23 cellular contexts compared by ENCODE assay signal in genomic region chr16:74949309-74949708, GRCh38. TPM values are rescaled to one million over a fixed set of nuclear protein-coding genes. Genes with fewer than 3 reads are reported as not detected.
DNase-seq lines count a peak whose midpoint lies in the region; ATAC-seq, FAIRE-seq and TF ChIP-seq lines count a peak whose summit lies in the region.
"Had no signal": no experiment of that assay in that cellular context is flagged by ENCODE, and none has a peak within 500 bp of the region (broad histone marks: within the 10 kb centered on the region; RNA-seq: fewer than 3 reads in every experiment).

No MANE protein-coding gene starts in this region.

- H3K4me1 Mint-ChIP-seq in activated T-helper 17 cell treated with anti-CD3 and anti-CD28 coated beads, Interleukin-2, amount 50 U/mL, for 72 hours: peaks cover 4% of the 10 kb centered on the region
- no peaks in the 10 kb centered on the region for H3K4me1 Mint-ChIP-seq in progenitor cell of endocrine pancreas (ENCODE audit: low read depth)
- H3K4me1 Mint-ChIP-seq: CD14-positive monocyte, GM23338 had no signal

- H3K79me2 ChIP-seq in HepG2 (ENCODE audit: insufficient read depth, low read length): no peaks in the 10 kb centered on the region

- BruUV-seq in HepG2 (replicated peaks; lab: Mats Ljungman, UMichigan): no TSS peak

- H3K4me3 Mint-ChIP-seq in activated T-helper 17 cell treated with anti-CD3 and anti-CD28 coated beads, Interleukin-2, amount 50 U/mL, for 72 hours: no peak overlapping the region
- no peak overlapping the region for H3K4me3 Mint-ChIP-seq in progenitor cell of endocrine pancreas (ENCODE audit: low read depth)
- H3K4me3 Mint-ChIP-seq: CD14-positive monocyte; CD4-positive, alpha-beta T cell; CD8-positive, alpha-beta memory T cell; GM23338 had no signal

- H2AFZ ChIP-seq in HepG2 (ENCODE audit: low read length): no peak overlapping the region
- H2AFZ ChIP-seq: GM23338 had no signal

- no peaks in the 10 kb centered on the region for H3K9me3 ChIP-seq in HepG2 (ENCODE audit: low read length)
- no peaks in the 10 kb centered on the region for H3K9me3 ChIP-seq in right lobe of liver
- H3K9me3 ChIP-seq: A549; BE2C; BLaER1 treated with 17β-estradiol and CSF1 and Interleukin-3, amounts not matched to agents 10 nM and 100 nM; HAP-1 had no signal

- TF ChIP-seq RAD21 in HepG2 (CRISPR knock-in tag; IDR thresholded peaks at IDR 0.05): no peak

- no peak overlapping the region for H3K9ac ChIP-seq in HepG2 (ENCODE audit: insufficient read depth, low read depth, low read length)
- H3K9ac ChIP-seq: BLaER1 treated with 17β-estradiol and CSF1 and Interleukin-3, amounts not matched to agents 10 nM and 100 nM had no signal

- H3K27ac Mint-ChIP-seq in activated T-helper 17 cell treated with anti-CD3 and anti-CD28 coated beads, Interleukin-2, amount 50 U/mL, for 72 hours: peak overlapping the region; percentile 37
- peak overlapping the region; percentile 71 for H3K27ac Mint-ChIP-seq in progenitor cell of endocrine pancreas
- H3K27ac Mint-ChIP-seq: CD4-positive, alpha-beta T cell had no signal

- POLR2A ChIA-PET in HepG2 (lab: Yijun Ruan, JAX): no interaction called here

- H3K4me1 ChIP-seq in HepG2 (ENCODE audit: insufficient read depth, low read length): peaks cover 27% of the 10 kb centered on the region
- no peaks in the 10 kb centered on the region for H3K4me1 ChIP-seq in right lobe of liver
- H3K4me1 ChIP-seq: A549, BE2C, HAP-1 had no signal

- H3K36me3 ChIP-seq in HepG2 (replicated peaks in 1 of 2; ENCODE audit: control insufficient read depth in 1 of 2, insufficient read depth in 2 of 2, low read length in 2 of 2): peaks cover 29 to 69% of the 10 kb centered on the region in 2 experiments
- H3K36me3 ChIP-seq in right lobe of liver: peaks cover 0 to 46% (median 18%) of the 10 kb centered on the region in 4 donors

- H3K27ac ChIP-seq in HepG2 (ENCODE audit: extremely low read length, insufficient read depth, low read length) (peak overlapping the region; percentile 3), right lobe of liver (no peak overlapping the region)
- H3K27ac ChIP-seq: A549; BLaER1 treated with 17β-estradiol and CSF1 and Interleukin-3, amounts not matched to agents 10 nM and 100 nM had no signal

- no peak for FAIRE-seq in HepG2 (lab: Jason Lieb, UNC)
- FAIRE-seq: A549, D721Med, GM12878 had no signal

- no peak for ATAC-seq in HepG2
- ATAC-seq in right lobe of liver: no peak
- no peak for ATAC-seq in activated T-helper 17 cell treated with anti-CD3 and anti-CD28 coated beads, Interleukin-2, amount 50 U/mL, for 72 hours (replicated peaks)
- ATAC-seq in GM18868 (IDR thresholded peaks at IDR 0.05; ENCODE audit: unreplicated experiment): no peak
- no peak for ATAC-seq in HG03135 (IDR thresholded peaks at IDR 0.05; ENCODE audit: unreplicated experiment)
- ATAC-seq: A549, GM12878, GM23338 had no signal

- peaks cover 99% of the 10 kb centered on the region for H3K36me3 Mint-ChIP-seq in activated T-helper 17 cell treated with anti-CD3 and anti-CD28 coated beads, Interleukin-2, amount 50 U/mL, for 72 hours (ENCODE audit: low read depth)
- peaks cover 28% of the 10 kb centered on the region for H3K36me3 Mint-ChIP-seq in progenitor cell of endocrine pancreas (ENCODE audit: insufficient read depth)

- TF ChIP-seq CTCF in HepG2 (CRISPR knock-in tag; IDR thresholded peaks at IDR 0.05) (no peak), right lobe of liver (IDR thresholded peaks at IDR 0.05) (no peak), progenitor cell of endocrine pancreas (IDR thresholded peaks at IDR 0.05; ENCODE audit: unreplicated experiment) (no peak)

- no peaks in the 10 kb centered on the region for H4K20me1 ChIP-seq in HepG2 (ENCODE audit: insufficient read depth, low read length)

- CTCF ChIA-PET in HepG2 (lab: Yijun Ruan, JAX; ENCODE audit: low intra/inter-chr PET ratio, low total read pairs): no interaction called here

- no peak overlapping the region for H3K4me2 ChIP-seq in HepG2 (ENCODE audit: low read depth, low read length)
- H3K4me2 ChIP-seq: A549; BLaER1 treated with 17β-estradiol and CSF1 and Interleukin-3, amounts not matched to agents 10 nM and 100 nM; GM23338 had no signal

- H3K27me3 ChIP-seq in HepG2 (ENCODE audit: control insufficient read depth in 1 of 2, insufficient read depth in 2 of 2, low read length in 2 of 2): no peaks in the 10 kb centered on the region
- H3K27me3 ChIP-seq in right lobe of liver: no peaks in the 10 kb centered on the region
- H3K27me3 ChIP-seq: BE2C; BLaER1 treated with 17β-estradiol and CSF1 and Interleukin-3, amounts not matched to agents 10 nM and 100 nM had no signal

- TF ChIP-seq POLR2A in HepG2 (IDR thresholded peaks at IDR 0.05; ENCODE audit: insufficient read depth in 1 of 2, low read depth in 2 of 2, low read length in 2 of 2) (no peak), right lobe of liver (IDR thresholded peaks at IDR 0.05) (no peak)

- DNase-seq in HepG2 (ENCODE audit: low spot score) (no peak), right lobe of liver (no peak), progenitor cell of endocrine pancreas (ENCODE audit: low spot score, unreplicated experiment) (no peak)
- DNase-seq: 8988T; ACHN; AML-193; BE2C; CD4-positive, alpha-beta T cell; CD8-positive, alpha-beta memory T cell; DMS 273 treated with DMSO at 0.1 percent for 48 hours; DMS79; EL; GDM1 had no signal

- no peaks in the 10 kb centered on the region for H3K27me3 Mint-ChIP-seq in activated T-helper 17 cell treated with anti-CD3 and anti-CD28 coated beads, Interleukin-2, amount 50 U/mL, for 72 hours
- H3K27me3 Mint-ChIP-seq in progenitor cell of endocrine pancreas: no peaks in the 10 kb centered on the region
- H3K27me3 Mint-ChIP-seq: CD4-positive, alpha-beta T cell had no signal

- no peak for TF ChIP-seq EP300 in HepG2 (IDR thresholded peaks at IDR 0.05; ENCODE audit: low read depth in 2 of 2, low read length in 2 of 2)
- no peak for TF ChIP-seq EP300 in HepG2 (CRISPR knock-in tag; IDR thresholded peaks at IDR 0.05; ENCODE audit: borderline replicate concordance)

- 98% methylated on average over 3 of the region's 3 CpGs for WGBS in HepG2 (ENCODE audit: low lambda C conversion rate)
- WGBS in right lobe of liver (ENCODE audit: insufficient coverage, low coverage, low lambda C conversion rate, missing lambda C conversion rate): 100% methylated on average over 3 of the region's 3 CpGs

- in situ Hi-C loops in HepG2 (cut with HindIII; ENCODE audit: extremely low pct_ligation_motif_present, low pct_unique_long_range_greater_than_20kb): no loop called here

- intact Hi-C loops in HepG2 (cut with micrococcal nuclease; ENCODE audit: unreplicated experiment): no loop called here
- intact Hi-C loops in right lobe of liver (cut with DNase I): no loop called here

- no peak overlapping the region for H3K4me3 ChIP-seq in HepG2 (replicated peaks in 1 of 3; ENCODE audit: insufficient read depth in 1 of 3, low read depth in 2 of 3, low read length in 3 of 3)
- H3K4me3 ChIP-seq in right lobe of liver: no peak overlapping the region
- H3K4me3 ChIP-seq: A549; BLaER1 treated with 17β-estradiol and CSF1 and Interleukin-3, amounts not matched to agents 10 nM and 100 nM; GM12878; GM23338; HAP-1 had no signal

- H3K9me3 Mint-ChIP-seq in activated T-helper 17 cell treated with anti-CD3 and anti-CD28 coated beads, Interleukin-2, amount 50 U/mL, for 72 hours: no peaks in the 10 kb centered on the region
- no peaks in the 10 kb centered on the region for H3K9me3 Mint-ChIP-seq in progenitor cell of endocrine pancreas (ENCODE audit: low read depth)
- H3K9me3 Mint-ChIP-seq: CD4-positive, alpha-beta T cell; CD8-positive, alpha-beta memory T cell; GM23338 had no signal

RNA-seq across cellular contexts. Expression of gene WDR59, which starts 35.6 kb away (rescaled TPM):
- total RNA-seq in HepG2 (2016; rRNA removed; fragmentation: Illumina TruSeq; extraction: Trizol): 59.6 and 65.2 TPM in 2 replicates
- total RNA-seq in HepG2 (2016; cell fraction: cytosol; rRNA removed; fragmentation: Illumina TruSeq; extraction: Trizol; ENCODE audit: low read depth): 39.7 and 43.0 TPM in 2 replicates
- total RNA-seq in HepG2 (2016; cell fraction: insoluble cytoplasmic fraction; rRNA removed; fragmentation: Illumina TruSeq; extraction: Trizol): 53.3 and 75.1 TPM in 2 replicates
- total RNA-seq in HepG2 (2016; cell fraction: membrane; rRNA removed; fragmentation: Illumina TruSeq; extraction: Trizol): 30.0 and 33.1 TPM in 2 replicates
- 99.3 and 116 TPM in 2 replicates for total RNA-seq in HepG2 (2016; cell fraction: nucleus; rRNA removed; fragmentation: Illumina TruSeq; extraction: Trizol)
- polyA plus RNA-seq in HepG2 (2011; rRNA removed): 305 and 306 TPM in 2 replicates
- 138 and 145 TPM in 2 replicates for polyA plus RNA-seq in HepG2 (2011; cell fraction: cytosol; rRNA removed)
- 679 and 865 TPM in 2 replicates for polyA plus RNA-seq in HepG2 (2011; cell fraction: nucleus; rRNA removed)
- polyA plus RNA-seq in HepG2 (2012): 137 and 153 TPM in 2 replicates
- 19.6 and 23.0 TPM in 2 replicates for polyA plus RNA-seq in HepG2 (2016; cell fraction: cytosol; fragmentation: Illumina TruSeq; extraction: Trizol; ENCODE audit: low read depth)
- polyA plus RNA-seq in HepG2 (2016; cell fraction: insoluble cytoplasmic fraction; fragmentation: Illumina TruSeq; extraction: Trizol; ENCODE audit: low read depth): 81.5 and 84.5 TPM in 2 replicates
- polyA plus RNA-seq in HepG2 (2016; cell fraction: membrane; fragmentation: Illumina TruSeq; extraction: Trizol; ENCODE audit: low read depth): 29.2 and 35.3 TPM in 2 replicates
- 510 and 518 TPM in 2 replicates for polyA plus RNA-seq in HepG2 (2016; cell fraction: nucleus; fragmentation: Illumina TruSeq; extraction: Trizol; ENCODE audit: insufficient read depth, low read depth)
- polyA minus RNA-seq in HepG2 (2011; rRNA and poly(A)+ RNA removed; ENCODE audit: low replicate concordance): 88.4 and 308 TPM in 2 replicates
- 73.9 and 99.1 TPM in 2 replicates for polyA minus RNA-seq in HepG2 (2011; cell fraction: cytosol; rRNA and poly(A)+ RNA removed)
- polyA minus RNA-seq in HepG2 (2011; cell fraction: nucleus; rRNA and poly(A)+ RNA removed): 316 and 324 TPM in 2 replicates
- total RNA-seq in right lobe of liver: 10 to 100 TPM; 23.2 to 69.5 (median 48.3) TPM
- total RNA-seq in activated T-helper 17 cell treated with anti-CD3 and anti-CD28 coated beads, Interleukin-2, amount 50 U/mL, for 72 hours: 100 to 1,000 TPM; 107 to 154 TPM
- total RNA-seq in progenitor cell of endocrine pancreas: 150 and 154 TPM in 2 replicates

RNA-seq across cellular contexts. Expression of gene ZNRF1, which starts 49.5 kb away (rescaled TPM):
- total RNA-seq in HepG2 (2016; rRNA removed; fragmentation: Illumina TruSeq; extraction: Trizol) (32.3 and 43.9 TPM in 2 replicates), right lobe of liver (10 to 100 TPM; 10.2 to 18.8 (median 11.1) TPM), progenitor cell of endocrine pancreas (66.1 and 71.6 TPM in 2 replicates)
- 46.2 and 52.2 TPM in 2 replicates for total RNA-seq in HepG2 (2016; cell fraction: cytosol; rRNA removed; fragmentation: Illumina TruSeq; extraction: Trizol; ENCODE audit: low read depth)
- 26.3 and 43.8 TPM in 2 replicates for total RNA-seq in HepG2 (2016; cell fraction: insoluble cytoplasmic fraction; rRNA removed; fragmentation: Illumina TruSeq; extraction: Trizol)
- total RNA-seq in HepG2 (2016; cell fraction: membrane; rRNA removed; fragmentation: Illumina TruSeq; extraction: Trizol): 73.9 and 84.0 TPM in 2 replicates
- total RNA-seq in HepG2 (2016; cell fraction: nucleus; rRNA removed; fragmentation: Illumina TruSeq; extraction: Trizol): 34.9 and 38.5 TPM in 2 replicates
- polyA plus RNA-seq in HepG2 (2011; rRNA removed): 57.8 and 58.7 TPM in 2 replicates
- 49.3 and 50.7 TPM in 2 replicates for polyA plus RNA-seq in HepG2 (2011; cell fraction: cytosol; rRNA removed)
- 53.8 and 60.6 TPM in 2 replicates for polyA plus RNA-seq in HepG2 (2011; cell fraction: nucleus; rRNA removed)
- polyA plus RNA-seq in HepG2 (2012): 60.3 and 61.1 TPM in 2 replicates
- 58.2 and 74.1 TPM in 2 replicates for polyA plus RNA-seq in HepG2 (2016; cell fraction: cytosol; fragmentation: Illumina TruSeq; extraction: Trizol; ENCODE audit: low read depth)
- polyA plus RNA-seq in HepG2 (2016; cell fraction: insoluble cytoplasmic fraction; fragmentation: Illumina TruSeq; extraction: Trizol; ENCODE audit: low read depth): 57.0 and 68.2 TPM in 2 replicates
- 93.8 and 103 TPM in 2 replicates for polyA plus RNA-seq in HepG2 (2016; cell fraction: membrane; fragmentation: Illumina TruSeq; extraction: Trizol; ENCODE audit: low read depth)
- polyA plus RNA-seq in HepG2 (2016; cell fraction: nucleus; fragmentation: Illumina TruSeq; extraction: Trizol; ENCODE audit: insufficient read depth, low read depth): 95.3 and 97.7 TPM in 2 replicates
- polyA minus RNA-seq in HepG2 (2011; rRNA and poly(A)+ RNA removed; ENCODE audit: low replicate concordance): 21.3 and 56.1 TPM in 2 replicates
- 36.5 and 37.9 TPM in 2 replicates for polyA minus RNA-seq in HepG2 (2011; cell fraction: cytosol; rRNA and poly(A)+ RNA removed)
- 56.4 and 57.4 TPM in 2 replicates for polyA minus RNA-seq in HepG2 (2011; cell fraction: nucleus; rRNA and poly(A)+ RNA removed)
- total RNA-seq in activated T-helper 17 cell treated with anti-CD3 and anti-CD28 coated beads, Interleukin-2, amount 50 U/mL, for 72 hours: 10 to 100 TPM; 58.2 to 88.4 TPM
